Comparison of ENCODE assay signal across 10 cellular contexts in the genomic region with DNA sequence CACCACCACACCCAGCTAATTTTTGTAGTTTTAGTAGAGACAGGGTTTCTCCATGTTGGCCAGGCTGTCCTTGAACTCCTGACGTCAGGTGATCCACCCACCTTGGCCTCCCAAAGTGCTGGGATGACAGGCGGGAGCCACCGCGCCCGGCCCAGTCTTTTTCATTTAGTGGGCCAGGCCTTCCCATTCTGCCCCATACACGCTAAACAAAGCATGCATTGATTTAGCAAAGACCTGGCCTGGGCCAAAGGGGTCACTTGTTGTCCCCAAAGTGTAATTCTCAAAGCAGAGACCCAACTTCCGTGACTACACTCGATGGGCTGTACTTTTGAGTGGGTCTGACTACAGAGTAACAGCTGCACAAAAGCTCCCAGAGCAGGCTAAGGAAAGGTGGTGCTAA. TPM values are rescaled to one million over a fixed set of nuclear protein-coding genes. Genes with fewer than 3 reads are reported as not detected.
"Had no signal": no experiment of that assay in that cellular context is flagged by ENCODE, and none has a peak within 500 bp of the region (broad histone marks: within the 10 kb centered on the region; RNA-seq: fewer than 3 reads in every experiment).

No MANE protein-coding gene starts in this region.

- H3K4me3 ChIP-seq: GM23248, K562 had no signal

- H3K4me3 Mint-ChIP-seq: HFFc6 had no signal

- H3K27ac ChIP-seq: GM23248 had no signal

- H3K27ac Mint-ChIP-seq: HFFc6 had no signal

- DNase-seq: GM23248, GOT3, H7, HFFc6, IMR-90, KG1 had no signal

- H3K9me3 Mint-ChIP-seq: HFFc6 had no signal

- ATAC-seq: HCT116, K562 had no signal

RNA-seq across cellular contexts. Expression of gene CNGA2, which starts 29.2 kb away (rescaled TPM):
- total RNA-seq: GM23248, H4, H7, HFFc6, HT-29, IMR-90, K562 had no signal
- polyA plus RNA-seq: GM23248, IMR-90, K562 had no signal

RNA-seq across cellular contexts. Expression of gene FATE1, which starts 47.9 kb away (rescaled TPM):
- total RNA-seq: GM23248, H4, H7, HFFc6, HT-29, IMR-90, K562 had no signal
- polyA plus RNA-seq: GM23248, IMR-90, K562 had no signal
